Comparison of ENCODE assay signal across 1 cellular context in the genomic region with DNA sequence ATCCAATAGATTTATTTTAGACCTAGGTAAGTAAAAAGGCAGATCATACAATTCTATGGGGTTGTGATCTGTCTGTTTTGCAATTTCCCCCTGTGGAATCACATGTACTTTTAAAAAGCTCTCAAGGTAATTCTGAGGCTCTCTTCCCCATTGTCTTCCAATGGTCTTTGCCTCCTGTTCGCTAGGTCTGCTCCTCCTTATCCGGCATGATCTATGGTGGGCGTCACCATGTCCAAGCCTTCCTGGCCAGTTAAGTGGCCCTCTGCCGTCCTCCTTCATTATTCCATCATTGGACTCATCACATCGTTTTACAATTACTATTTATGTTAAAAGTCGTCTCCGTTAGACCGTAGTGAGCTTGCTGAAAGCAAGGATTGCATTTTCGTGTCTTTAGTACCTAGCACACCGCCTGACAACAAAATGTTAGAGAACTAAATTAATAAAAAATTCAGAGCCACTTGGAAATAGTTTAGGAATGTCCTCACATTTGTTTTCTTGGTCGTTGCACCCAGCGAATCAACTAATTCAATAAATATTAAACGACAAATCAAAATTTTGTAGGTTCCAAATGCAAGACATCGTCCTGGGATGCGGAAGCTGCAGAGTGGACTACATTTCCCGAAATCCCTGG.
TF ChIP-seq lines count a peak whose summit lies in the region.

No MANE protein-coding gene starts in this region.

TF ChIP-seq in K562, 482 proteins besides CTCF, POLR2A, EP300 and RAD21 (continued from another document and continues in another):
- TF ChIP-seq EHMT2 (IDR thresholded peaks at IDR 0.05) = peak; percentile 35; the same call in 1 of the 2 replicates
- no peak for TF ChIP-seq ZNF124 (CRISPR knock-in tag; IDR thresholded peaks at IDR 0.05)
- TF ChIP-seq ZBTB11 (CRISPR knock-in tag; IDR thresholded peaks at IDR 0.05) = no peak
- TF ChIP-seq, protein P1, sequence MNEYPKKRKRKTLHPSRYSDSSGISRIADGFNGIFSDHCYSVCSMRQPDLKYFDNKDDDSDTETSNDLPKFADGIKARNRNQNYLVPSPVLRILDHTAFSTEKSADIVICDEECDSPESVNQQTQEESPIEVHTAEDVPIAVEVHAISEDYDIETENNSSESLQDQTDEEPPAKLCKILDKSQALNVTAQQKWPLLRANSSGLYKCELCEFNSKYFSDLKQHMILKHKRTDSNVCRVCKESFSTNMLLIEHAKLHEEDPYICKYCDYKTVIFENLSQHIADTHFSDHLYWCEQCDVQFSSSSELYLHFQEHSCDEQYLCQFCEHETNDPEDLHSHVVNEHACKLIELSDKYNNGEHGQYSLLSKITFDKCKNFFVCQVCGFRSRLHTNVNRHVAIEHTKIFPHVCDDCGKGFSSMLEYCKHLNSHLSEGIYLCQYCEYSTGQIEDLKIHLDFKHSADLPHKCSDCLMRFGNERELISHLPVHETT (CRISPR knock-in tag; conservative IDR thresholded peaks at IDR 0.05 in 1 of 2, IDR thresholded peaks at IDR 0.05 in 1 of 2) = peak in 1 of 2 experiments; percentile 48; a peak in 2 of 4 replicates
- TF ChIP-seq USF1 (CRISPR knock-in tag; IDR thresholded peaks at IDR 0.05) = no peak
- no peak for TF ChIP-seq RBM17 (IDR thresholded peaks at IDR 0.05; ENCODE audit: borderline replicate concordance, low read depth, low read length)
- TF ChIP-seq, protein P2, sequence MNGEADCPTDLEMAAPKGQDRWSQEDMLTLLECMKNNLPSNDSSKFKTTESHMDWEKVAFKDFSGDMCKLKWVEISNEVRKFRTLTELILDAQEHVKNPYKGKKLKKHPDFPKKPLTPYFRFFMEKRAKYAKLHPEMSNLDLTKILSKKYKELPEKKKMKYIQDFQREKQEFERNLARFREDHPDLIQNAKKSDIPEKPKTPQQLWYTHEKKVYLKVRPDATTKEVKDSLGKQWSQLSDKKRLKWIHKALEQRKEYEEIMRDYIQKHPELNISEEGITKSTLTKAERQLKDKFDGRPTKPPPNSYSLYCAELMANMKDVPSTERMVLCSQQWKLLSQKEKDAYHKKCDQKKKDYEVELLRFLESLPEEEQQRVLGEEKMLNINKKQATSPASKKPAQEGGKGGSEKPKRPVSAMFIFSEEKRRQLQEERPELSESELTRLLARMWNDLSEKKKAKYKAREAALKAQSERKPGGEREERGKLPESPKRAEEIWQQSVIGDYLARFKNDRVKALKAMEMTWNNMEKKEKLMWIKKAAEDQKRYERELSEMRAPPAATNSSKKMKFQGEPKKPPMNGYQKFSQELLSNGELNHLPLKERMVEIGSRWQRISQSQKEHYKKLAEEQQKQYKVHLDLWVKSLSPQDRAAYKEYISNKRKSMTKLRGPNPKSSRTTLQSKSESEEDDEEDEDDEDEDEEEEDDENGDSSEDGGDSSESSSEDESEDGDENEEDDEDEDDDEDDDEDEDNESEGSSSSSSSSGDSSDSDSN (IDR thresholded peaks at IDR 0.05; ENCODE audit: borderline replicate concordance in 1 of 2, low read depth in 2 of 2, low read length in 2 of 2) = 0 out of 4 replicates have a peak, but pooled peaks of 1 of the 2 experiments have one; percentile 52
- no peak for TF ChIP-seq ZKSCAN8 (CRISPR knock-in tag; IDR thresholded peaks at IDR 0.05)
- peak; percentile 74; the same call in 1 of the 2 replicates for TF ChIP-seq SMARCA4 (IDR thresholded peaks at IDR 0.05)
- TF ChIP-seq, protein P3, sequence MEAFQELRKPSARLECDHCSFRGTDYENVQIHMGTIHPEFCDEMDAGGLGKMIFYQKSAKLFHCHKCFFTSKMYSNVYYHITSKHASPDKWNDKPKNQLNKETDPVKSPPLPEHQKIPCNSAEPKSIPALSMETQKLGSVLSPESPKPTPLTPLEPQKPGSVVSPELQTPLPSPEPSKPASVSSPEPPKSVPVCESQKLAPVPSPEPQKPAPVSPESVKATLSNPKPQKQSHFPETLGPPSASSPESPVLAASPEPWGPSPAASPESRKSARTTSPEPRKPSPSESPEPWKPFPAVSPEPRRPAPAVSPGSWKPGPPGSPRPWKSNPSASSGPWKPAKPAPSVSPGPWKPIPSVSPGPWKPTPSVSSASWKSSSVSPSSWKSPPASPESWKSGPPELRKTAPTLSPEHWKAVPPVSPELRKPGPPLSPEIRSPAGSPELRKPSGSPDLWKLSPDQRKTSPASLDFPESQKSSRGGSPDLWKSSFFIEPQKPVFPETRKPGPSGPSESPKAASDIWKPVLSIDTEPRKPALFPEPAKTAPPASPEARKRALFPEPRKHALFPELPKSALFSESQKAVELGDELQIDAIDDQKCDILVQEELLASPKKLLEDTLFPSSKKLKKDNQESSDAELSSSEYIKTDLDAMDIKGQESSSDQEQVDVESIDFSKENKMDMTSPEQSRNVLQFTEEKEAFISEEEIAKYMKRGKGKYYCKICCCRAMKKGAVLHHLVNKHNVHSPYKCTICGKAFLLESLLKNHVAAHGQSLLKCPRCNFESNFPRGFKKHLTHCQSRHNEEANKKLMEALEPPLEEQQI (IDR thresholded peaks at IDR 0.05) = peak; percentile 84; the same call in 1 of the 2 replicates
- TF ChIP-seq BRF2 (IDR thresholded peaks at IDR 0.05; ENCODE audit: borderline replicate concordance, insufficient read depth, insufficient read length) = no peak
- peak; percentile 74 for TF ChIP-seq BACH1 (tag; IDR thresholded peaks at IDR 0.05)
- no peak for TF ChIP-seq PATZ1 (CRISPR knock-in tag; IDR thresholded peaks at IDR 0.05; ENCODE audit: borderline replicate concordance)
- no peak for TF ChIP-seq HEY1 (CRISPR knock-in tag; IDR thresholded peaks at IDR 0.05; ENCODE audit: borderline replicate concordance)
- TF ChIP-seq, protein P4, sequence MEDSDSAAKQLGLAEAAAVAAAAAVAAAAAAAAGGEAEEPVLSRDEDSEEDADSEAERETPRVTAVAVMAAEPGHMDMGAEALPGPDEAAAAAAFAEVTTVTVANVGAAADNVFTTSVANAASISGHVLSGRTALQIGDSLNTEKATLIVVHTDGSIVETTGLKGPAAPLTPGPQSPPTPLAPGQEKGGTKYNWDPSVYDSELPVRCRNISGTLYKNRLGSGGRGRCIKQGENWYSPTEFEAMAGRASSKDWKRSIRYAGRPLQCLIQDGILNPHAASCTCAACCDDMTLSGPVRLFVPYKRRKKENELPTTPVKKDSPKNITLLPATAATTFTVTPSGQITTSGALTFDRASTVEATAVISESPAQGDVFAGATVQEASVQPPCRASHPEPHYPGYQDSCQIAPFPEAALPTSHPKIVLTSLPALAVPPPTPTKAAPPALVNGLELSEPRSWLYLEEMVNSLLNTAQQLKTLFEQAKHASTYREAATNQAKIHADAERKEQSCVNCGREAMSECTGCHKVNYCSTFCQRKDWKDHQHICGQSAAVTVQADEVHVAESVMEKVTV (CRISPR knock-in tag; IDR thresholded peaks at IDR 0.05) = peak; percentile 19; the same call in 1 of the 2 replicates
- TF ChIP-seq NFRKB (IDR thresholded peaks at IDR 0.05; ENCODE audit: low read depth) = peak; percentile 37
- peak; percentile 13; the same call in 1 of the 2 replicates for TF ChIP-seq ZNF174 (CRISPR knock-in tag; IDR thresholded peaks at IDR 0.05)
- no peak; the same call in none of the 2 replicates for TF ChIP-seq EP400 (IDR thresholded peaks at IDR 0.05)
- no peak for TF ChIP-seq ZC3H11A (IDR thresholded peaks at IDR 0.05; ENCODE audit: low read depth, low read length)
- TF ChIP-seq ZNF175 (CRISPR knock-in tag; IDR thresholded peaks at IDR 0.05; ENCODE audit: low read depth) = peak; percentile 6; the same call in 1 of the 2 replicates
- TF ChIP-seq, protein P5, sequence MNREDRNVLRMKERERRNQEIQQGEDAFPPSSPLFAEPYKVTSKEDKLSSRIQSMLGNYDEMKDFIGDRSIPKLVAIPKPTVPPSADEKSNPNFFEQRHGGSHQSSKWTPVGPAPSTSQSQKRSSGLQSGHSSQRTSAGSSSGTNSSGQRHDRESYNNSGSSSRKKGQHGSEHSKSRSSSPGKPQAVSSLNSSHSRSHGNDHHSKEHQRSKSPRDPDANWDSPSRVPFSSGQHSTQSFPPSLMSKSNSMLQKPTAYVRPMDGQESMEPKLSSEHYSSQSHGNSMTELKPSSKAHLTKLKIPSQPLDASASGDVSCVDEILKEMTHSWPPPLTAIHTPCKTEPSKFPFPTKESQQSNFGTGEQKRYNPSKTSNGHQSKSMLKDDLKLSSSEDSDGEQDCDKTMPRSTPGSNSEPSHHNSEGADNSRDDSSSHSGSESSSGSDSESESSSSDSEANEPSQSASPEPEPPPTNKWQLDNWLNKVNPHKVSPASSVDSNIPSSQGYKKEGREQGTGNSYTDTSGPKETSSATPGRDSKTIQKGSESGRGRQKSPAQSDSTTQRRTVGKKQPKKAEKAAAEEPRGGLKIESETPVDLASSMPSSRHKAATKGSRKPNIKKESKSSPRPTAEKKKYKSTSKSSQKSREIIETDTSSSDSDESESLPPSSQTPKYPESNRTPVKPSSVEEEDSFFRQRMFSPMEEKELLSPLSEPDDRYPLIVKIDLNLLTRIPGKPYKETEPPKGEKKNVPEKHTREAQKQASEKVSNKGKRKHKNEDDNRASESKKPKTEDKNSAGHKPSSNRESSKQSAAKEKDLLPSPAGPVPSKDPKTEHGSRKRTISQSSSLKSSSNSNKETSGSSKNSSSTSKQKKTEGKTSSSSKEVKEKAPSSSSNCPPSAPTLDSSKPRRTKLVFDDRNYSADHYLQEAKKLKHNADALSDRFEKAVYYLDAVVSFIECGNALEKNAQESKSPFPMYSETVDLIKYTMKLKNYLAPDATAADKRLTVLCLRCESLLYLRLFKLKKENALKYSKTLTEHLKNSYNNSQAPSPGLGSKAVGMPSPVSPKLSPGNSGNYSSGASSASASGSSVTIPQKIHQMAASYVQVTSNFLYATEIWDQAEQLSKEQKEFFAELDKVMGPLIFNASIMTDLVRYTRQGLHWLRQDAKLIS (CRISPR knock-in tag; IDR thresholded peaks at IDR 0.05) = peak; percentile 75; the same call in 1 of the 2 replicates
- TF ChIP-seq, protein P6, sequence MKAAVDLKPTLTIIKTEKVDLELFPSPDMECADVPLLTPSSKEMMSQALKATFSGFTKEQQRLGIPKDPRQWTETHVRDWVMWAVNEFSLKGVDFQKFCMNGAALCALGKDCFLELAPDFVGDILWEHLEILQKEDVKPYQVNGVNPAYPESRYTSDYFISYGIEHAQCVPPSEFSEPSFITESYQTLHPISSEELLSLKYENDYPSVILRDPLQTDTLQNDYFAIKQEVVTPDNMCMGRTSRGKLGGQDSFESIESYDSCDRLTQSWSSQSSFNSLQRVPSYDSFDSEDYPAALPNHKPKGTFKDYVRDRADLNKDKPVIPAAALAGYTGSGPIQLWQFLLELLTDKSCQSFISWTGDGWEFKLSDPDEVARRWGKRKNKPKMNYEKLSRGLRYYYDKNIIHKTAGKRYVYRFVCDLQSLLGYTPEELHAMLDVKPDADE (conservative IDR thresholded peaks at IDR 0.05; ENCODE audit: control insufficient read depth, low read depth, low read length) = no peak; the same call in 1 of the 2 replicates
- peak; percentile 54 for TF ChIP-seq POLR2B (IDR thresholded peaks at IDR 0.05; ENCODE audit: low read depth, partially characterized antibody)
- TF ChIP-seq KAT7 (CRISPR knock-in tag; IDR thresholded peaks at IDR 0.05; ENCODE audit: borderline replicate concordance) = no peak
- TF ChIP-seq IRF1 (CRISPR knock-in tag; IDR thresholded peaks at IDR 0.05; ENCODE audit: borderline replicate concordance) = no peak
- no peak for TF ChIP-seq ZNF3 (CRISPR knock-in tag; IDR thresholded peaks at IDR 0.05)
